In the genomic region with DNA sequence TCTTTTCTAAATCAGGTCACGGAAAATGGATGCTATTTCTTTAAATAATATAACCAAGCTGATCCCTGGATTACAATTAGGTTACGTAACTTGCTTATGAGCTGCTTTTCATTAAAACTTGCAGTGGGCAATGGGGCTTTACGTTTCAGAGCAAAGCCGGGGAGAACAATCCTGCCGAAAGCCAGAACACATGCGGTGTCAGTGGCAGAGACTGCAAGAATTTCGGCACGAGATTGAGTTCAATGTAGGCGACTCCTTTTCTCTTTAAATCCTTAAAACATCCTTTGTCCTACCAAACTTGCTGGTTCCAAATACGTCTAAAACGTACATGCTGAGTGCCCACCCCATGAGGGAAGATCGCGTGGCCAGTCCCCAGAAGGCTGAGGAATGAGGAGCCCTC, we compare ENCODE assay signal across 1 cellular context.
TF ChIP-seq lines count a peak whose summit lies in the region.

No MANE protein-coding gene starts in this region.

TF ChIP-seq in HepG2, 621 proteins besides CTCF, POLR2A, EP300 and RAD21:
- TF ChIP-seq MAFF (IDR thresholded peaks at IDR 0.05; ENCODE audit: low read depth, low read length) (no peak), CEBPB (IDR thresholded peaks at IDR 0.05; ENCODE audit: borderline replicate concordance, low read depth, low read length) (0 out of 2 replicates have a peak, but pooled peaks have one; percentile 10)
